Comparison of ENCODE assay signal across 18 cellular contexts in genomic region chr2:197891897-197892442, GRCh38.
DNase-seq lines count a peak whose midpoint lies in the region; ATAC-seq and TF ChIP-seq lines count a peak whose summit lies in the region.
"Had no signal": no experiment of that assay in that cellular context is flagged by ENCODE, and none has a peak within 500 bp of the region (broad histone marks: within the 10 kb centered on the region; RNA-seq: fewer than 3 reads in every experiment).

No MANE protein-coding gene starts in this region.

- peaks cover 49% of the 10 kb centered on the region for H3K4me1 Mint-ChIP-seq in T-helper 17 cell

- H3K4me3 ChIP-seq in heart right ventricle (no peak overlapping the region), upper lobe of left lung (no peak overlapping the region), GM23248 (no peak overlapping the region)
- H3K4me3 ChIP-seq: MG63 had no signal

- no peak overlapping the region for H3K9ac ChIP-seq in GM23248

- no peaks in the 10 kb centered on the region for H4K20me1 ChIP-seq in GM23248 (ENCODE audit: insufficient read depth)

- H3K9me3 ChIP-seq in heart right ventricle (no peaks in the 10 kb centered on the region), T-helper 17 cell (ENCODE audit: control insufficient read depth, low read length, poor library complexity, severe bottlenecking) (no peaks in the 10 kb centered on the region), upper lobe of left lung (no peaks in the 10 kb centered on the region), GM23248 (ENCODE audit: low read depth) (no peaks in the 10 kb centered on the region)
- H3K9me3 ChIP-seq: MG63 had no signal

- H3K27me3 ChIP-seq in heart right ventricle (peaks cover 0 to 6% (median 0%) of the 10 kb centered on the region in 7 donors), upper lobe of left lung (no peaks in the 10 kb centered on the region), GM23248 (replicated peaks; ENCODE audit: insufficient read depth) (no peaks in the 10 kb centered on the region)
- H3K27me3 ChIP-seq: MG63 had no signal

- no peak overlapping the region for H3K4me2 ChIP-seq in GM23248 (ENCODE audit: unreplicated experiment)

- H3K79me2 ChIP-seq in GM23248 (ENCODE audit: insufficient read depth), result no peaks in the 10 kb centered on the region

- peak overlapping the region; percentile 99 for H3K27ac Mint-ChIP-seq in T-helper 17 cell

- TF ChIP-seq POLR2A in upper lobe of left lung (IDR thresholded peaks at IDR 0.05), result no peak

- peaks cover 7% of the 10 kb centered on the region; the same call in 1 of the 2 replicates for H3F3A ChIP-seq in GM23248 (ENCODE audit: insufficient read depth)

- intact Hi-C loops in heart right ventricle (cut with DNase I), result loop anchor here in 2 of 10 donors (10.0 kb wide), 2 partner anchors 87 to 233 kb away; partner anchors contain the start of gene PLCL1 (in 1 of the 2)
- intact Hi-C loops in Right ventricle myocardium superior (cut with DNase I), result no loop called here

- peak overlapping the region in 6 of 10 donors; percentile 10 to 83 (median 31) for H3K27ac ChIP-seq in heart right ventricle
- peak overlapping the region in 3 of 4 donors; percentile 11 to 23 (median 22) for H3K27ac ChIP-seq in upper lobe of left lung
- H3K27ac ChIP-seq in GM23248, result no peak overlapping the region

- no peaks in the 10 kb centered on the region for H3K36me3 Mint-ChIP-seq in T-helper 17 cell (ENCODE audit: low read depth)
- H3K36me3 Mint-ChIP-seq: IgD-negative memory B cell had no signal

- H2AFZ ChIP-seq in GM23248, result no peak overlapping the region

- WGBS in heart right ventricle, 2 donors, result 59 to 68% methylated on average over 7 of the region's 7 CpGs
- 55% methylated on average over 7 of the region's 7 CpGs for WGBS in upper lobe of left lung, 2 donors
- 94 to 98% methylated on average over 7 of the region's 7 CpGs for WGBS in GM23248 (ENCODE audit: low coverage in 1 of 2, low lambda C conversion rate in 2 of 2, missing lambda C conversion rate in 2 of 2), 2 experiments

- ATAC-seq in heart right ventricle, result no peak
- no peak for ATAC-seq in Right ventricle myocardium superior (ENCODE audit: poor library complexity)
- ATAC-seq in T-helper 17 cell, result peak; percentile 79
- peak in 1 of 2 donors; percentile 37 for ATAC-seq in upper lobe of left lung (ENCODE audit: low FRiP score in 2 of 2)
- no peak for ATAC-seq in HG03520 (IDR thresholded peaks at IDR 0.05; ENCODE audit: unreplicated experiment)
- ATAC-seq: stimulated activated naive CD8-positive, alpha-beta T cell treated with anti-CD3 and anti-CD28 coated beads, Interleukin-15, amount 100 ng/mL, for 72 hours had no signal

- H3K4me1 ChIP-seq in heart right ventricle, result peaks cover 0 to 65% (median 46%) of the 10 kb centered on the region in 9 donors
- H3K4me1 ChIP-seq in upper lobe of left lung, result peaks cover 12 to 26% (median 19%) of the 10 kb centered on the region in 4 donors
- H3K4me1 ChIP-seq in GM23248 (ENCODE audit: insufficient read depth), result peaks cover 16% of the 10 kb centered on the region

- no peaks in the 10 kb centered on the region for H3K9me2 ChIP-seq in GM23248 (ENCODE audit: insufficient read depth)

- peak overlapping the region; percentile 90 for H3K4me3 Mint-ChIP-seq in T-helper 17 cell
- H3K4me3 Mint-ChIP-seq: nephron had no signal

- in situ Hi-C loops in GM23248 (cut with MboI), result no loop called here

- no peaks in the 10 kb centered on the region for H3K27me3 Mint-ChIP-seq in T-helper 17 cell
- H3K27me3 Mint-ChIP-seq: IgD-negative memory B cell; stimulated activated naive CD8-positive, alpha-beta T cell treated with anti-CD3 and anti-CD28 coated beads, Interleukin-15, amount 100 ng/mL, for 72 hours had no signal

- DNase-seq in heart right ventricle (no peak), Right ventricle myocardium superior (no peak), T-helper 17 cell (no peak), upper lobe of left lung (no peak), GM23248 (no peak)
- DNase-seq in central memory CD4-positive, alpha-beta T cell, result peak; percentile 37
- DNase-seq: activated CD4-positive, alpha-beta T cell treated with anti-CD3 and anti-CD28 coated beads, Interleukin-2, amount 50 U/mL, for 4 hours; aorta; COR-L47; MG63; NCI-H1436; SHP77 treated with DMSO at 0.1 percent for 48 hours; stimulated activated CD4-positive, alpha-beta T cell treated with anti-CD3 and anti-CD28 coated beads, Interleukin-2, amount 100 ng/mL, for 24 hours; stimulated activated naive CD8-positive, alpha-beta T cell treated with anti-CD3 and anti-CD28 coated beads, Interleukin-15, amount 100 ng/mL, for 72 hours; trophoblast cell had no signal

- TF ChIP-seq CTCF in heart right ventricle (IDR thresholded peaks at IDR 0.05) (no peak), upper lobe of left lung (IDR thresholded peaks at IDR 0.05) (no peak)

- TF ChIP-seq EP300 in upper lobe of left lung (IDR thresholded peaks at IDR 0.05), result no peak

- H3K36me3 ChIP-seq in heart right ventricle (no peaks in the 10 kb centered on the region), upper lobe of left lung (no peaks in the 10 kb centered on the region), GM23248 (ENCODE audit: low read depth) (no peaks in the 10 kb centered on the region)
- H3K36me3 ChIP-seq: MG63 had no signal
